ENCODE assay signal across 6 cellular contexts in genomic region chr12:114986178-114986714, GRCh38.
"Had no signal": no experiment of that assay in that cellular context is flagged by ENCODE, and none has a peak within 500 bp of the region (broad histone marks: within the 10 kb centered on the region; RNA-seq: fewer than 3 reads in every experiment).

No MANE protein-coding gene starts in this region.

- H3K9ac ChIP-seq: GM23248 had no signal

- H3K4me3 ChIP-seq: GM23248, HAP-1 had no signal

- H3K4me3 Mint-ChIP-seq: IgD-negative memory B cell had no signal

- H3K4me1 Mint-ChIP-seq: IgD-negative memory B cell had no signal

- H3K27me3 Mint-ChIP-seq: IgD-negative memory B cell had no signal

- H3K36me3 ChIP-seq: HAP-1 had no signal

- ATAC-seq: HCT116 had no signal

- H3K9me3 ChIP-seq: HAP-1 had no signal

- DNase-seq: GM23248, GOT3, H7 had no signal

- H2AFZ ChIP-seq: GM23248 had no signal

- H3K27ac ChIP-seq: GM23248 had no signal

- H3K4me1 ChIP-seq: HAP-1 had no signal
